8 cellular contexts compared by ENCODE assay signal in genomic region chr17:41965694-41966375, GRCh38. TPM values are rescaled to one million over a fixed set of nuclear protein-coding genes. Genes with fewer than 3 reads are reported as not detected.
DNase-seq lines count a peak whose midpoint lies in the region; ATAC-seq lines count a peak whose summit lies in the region.

No MANE protein-coding gene starts in this region.

- in situ Hi-C loops in ACHN (cut with HindIII; ENCODE audit: low pct_ligation_motif_present, low pct_unique_long_range_greater_than_20kb, low sequenced_read_pairs), result loop anchor here (25.0 kb wide), 1 partner anchor 146 kb away; the partner anchor contains the start of genes DHX58, HSPB9 and KAT2A

- ATAC-seq in GM21423 (IDR thresholded peaks at IDR 0.05; ENCODE audit: unreplicated experiment), result peak; percentile 31
- peak; percentile 77 for ATAC-seq in left lobe of liver
- ATAC-seq in GM18517 (IDR thresholded peaks at IDR 0.05; ENCODE audit: unreplicated experiment), result no peak

- peak; percentile 61 for DNase-seq in ACHN
- peak; percentile 57 to 60 for DNase-seq in NCI-H1930 (lab: John Stamatoyannopoulos, UW)
- DNase-seq in activated CD4-positive, CD25-positive, alpha-beta regulatory T cell treated with anti-CD3 and anti-CD28 coated beads, Interleukin-2, amount 50 U/mL, for 16 hours (ENCODE audit: low read depth, low spot score), result peak; percentile 31
- DNase-seq in cerebellar cortex (ENCODE audit: low spot score), result peak; percentile 81
- DNase-seq in left lobe of liver (ENCODE audit: low spot score), result peak; percentile 90
- peak; percentile 51 to 74 (median 59) for DNase-seq in stimulated activated CD4-positive, alpha-beta T cell treated with anti-CD3 and anti-CD28 coated beads, TNF-alpha, amount 100 ng/mL, for 24 hours (ENCODE audit: low read depth in 3 of 3)

RNA-seq across cellular contexts. Expression of gene CNP, which starts 0.8 kb away (rescaled TPM):
- total RNA-seq in left lobe of liver, result 31.4 TPM

RNA-seq across cellular contexts. Expression of gene ODAD4, which starts 35.4 kb away (rescaled TPM):
- 0.30 TPM for total RNA-seq in left lobe of liver

RNA-seq across cellular contexts. Expression of gene ACLY, which starts 47.1 kb away (rescaled TPM):
- 20.9 TPM for total RNA-seq in left lobe of liver

RNA-seq across cellular contexts. Expression of gene DNAJC7, which starts 51.4 kb away (rescaled TPM):
- 33.2 TPM for total RNA-seq in left lobe of liver

RNA-seq across cellular contexts. Expression of gene NKIRAS2, which starts 54.1 kb away (rescaled TPM):
- 12.9 TPM for total RNA-seq in left lobe of liver

Comparison
In these comparisons a context has a peak if more than half of its experiments do, and no peak if none do; other contexts are left out.
1. DNase-seq: peak in every context shown above with its lines; median percentile 90 in left lobe of liver; 81 in cerebellar cortex; 61 in ACHN; 59 in stimulated activated CD4-positive, alpha-beta T cell treated with anti-CD3 and anti-CD28 coated beads, TNF-alpha, amount 100 ng/mL, for 24 hours; 58 in NCI-H1930; 31 in activated CD4-positive, CD25-positive, alpha-beta regulatory T cell treated with anti-CD3 and anti-CD28 coated beads, Interleukin-2, amount 50 U/mL, for 16 hours.